Comparison of ENCODE assay signal across 2 cellular contexts in genomic region chr7:105990141-105990540, GRCh38.
TF ChIP-seq lines count a peak whose summit lies in the region.

No MANE protein-coding gene starts in this region.

TF ChIP-seq in GM23338, 12 proteins besides CTCF, POLR2A, EP300 and RAD21 (continued from another document):
- TF ChIP-seq REST (IDR thresholded peaks at IDR 0.05; ENCODE audit: unreplicated experiment) (no peak), NANOG (IDR thresholded peaks at IDR 0.05; ENCODE audit: borderline replicate concordance) (no peak), JUNB (IDR thresholded peaks at IDR 0.05; ENCODE audit: unreplicated experiment) (no peak), STAT1 (IDR thresholded peaks at IDR 0.05; ENCODE audit: unreplicated experiment) (no peak), ZNF462 (CRISPR knock-in tag; IDR thresholded peaks at IDR 0.05) (no peak), POLR2AphosphoS5 (IDR thresholded peaks at IDR 0.05; ENCODE audit: low read depth) (no peak), ZNF331 (CRISPR knock-in tag; IDR thresholded peaks at IDR 0.05; ENCODE audit: low read depth) (no peak), ETS1 (IDR thresholded peaks at IDR 0.05) (no peak), ZNF114 (CRISPR knock-in tag; IDR thresholded peaks at IDR 0.05) (no peak)
TF ChIP-seq in GM23338: peak in this region for 0.

TF ChIP-seq in WTC11, 78 proteins besides CTCF, POLR2A, EP300 and RAD21 (continued from another document):
- no peak for TF ChIP-seq ATF6 (CRISPR knock-in tag; IDR thresholded peaks at IDR 0.05)
- no peak for TF ChIP-seq STAT6 (CRISPR knock-in tag; conservative IDR thresholded peaks at IDR 0.05; ENCODE audit: low read depth)
- TF ChIP-seq IRF1 (CRISPR knock-in tag; IDR thresholded peaks at IDR 0.05): no peak
- no peak for TF ChIP-seq CREM (CRISPR knock-in tag; IDR thresholded peaks at IDR 0.05)
- TF ChIP-seq MLX (CRISPR knock-in tag; IDR thresholded peaks at IDR 0.05): no peak
- no peak for TF ChIP-seq NFYB (CRISPR knock-in tag; conservative IDR thresholded peaks at IDR 0.05; ENCODE audit: low read depth)
- no peak for TF ChIP-seq ZNF671 (CRISPR knock-in tag; IDR thresholded peaks at IDR 0.05)
- TF ChIP-seq MYBL2 (CRISPR knock-in tag; IDR thresholded peaks at IDR 0.05): no peak
- no peak for TF ChIP-seq HMGA2 (CRISPR knock-in tag; IDR thresholded peaks at IDR 0.05)
- no peak for TF ChIP-seq CREB1 (CRISPR knock-in tag; IDR thresholded peaks at IDR 0.05)
- TF ChIP-seq RELA (CRISPR knock-in tag; IDR thresholded peaks at IDR 0.05; ENCODE audit: borderline replicate concordance): no peak
- no peak for TF ChIP-seq PREB (CRISPR knock-in tag; IDR thresholded peaks at IDR 0.05; ENCODE audit: borderline replicate concordance)
- TF ChIP-seq E2F1 (CRISPR knock-in tag; IDR thresholded peaks at IDR 0.05): no peak
- no peak for TF ChIP-seq MAX (CRISPR knock-in tag; IDR thresholded peaks at IDR 0.05)
- no peak for TF ChIP-seq ETV6 (CRISPR knock-in tag; IDR thresholded peaks at IDR 0.05)
